In the genomic region with DNA sequence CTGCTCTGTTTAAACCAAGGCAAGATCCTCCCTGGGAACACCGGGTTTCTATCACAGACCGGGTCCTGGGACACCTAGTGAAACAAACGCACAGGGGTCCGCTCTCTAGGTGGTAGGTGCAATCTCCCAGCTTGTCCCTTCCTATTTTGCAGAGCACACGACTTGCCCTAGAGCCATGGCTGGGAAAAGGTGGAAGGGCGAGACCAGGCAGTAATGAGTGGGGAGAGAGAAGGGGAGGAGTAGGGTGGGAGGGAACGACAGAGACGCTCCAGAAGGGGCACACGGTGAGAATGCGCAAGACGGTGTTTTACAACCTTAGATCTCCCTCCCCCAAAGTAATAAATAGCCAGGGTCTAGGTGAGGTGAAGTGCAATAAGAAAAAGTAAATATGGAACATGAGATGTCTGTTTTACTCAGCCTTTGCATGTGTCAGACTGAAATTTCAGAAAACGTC, we compare ENCODE assay signal across 8 cellular contexts. TPM values are rescaled to one million over a fixed set of nuclear protein-coding genes. Genes with fewer than 3 reads are reported as not detected.
DNase-seq lines count a peak whose midpoint lies in the region; ATAC-seq and TF ChIP-seq lines count a peak whose summit lies in the region.

No MANE protein-coding gene starts in this region.

- H3K27me3 ChIP-seq in tibial nerve = no peaks in the 10 kb centered on the region

- H3K36me3 Mint-ChIP-seq in activated CD4-positive, alpha-beta T cell treated with anti-CD3 and anti-CD28 coated beads for 36 hours (ENCODE audit: low read depth) = no peaks in the 10 kb centered on the region
- peaks cover 6% of the 10 kb centered on the region for H3K36me3 Mint-ChIP-seq in brain

- H3K27ac ChIP-seq in tibial nerve = peak overlapping the region; percentile 64 to 86 (median 76)

- DNase-seq in activated CD4-positive, alpha-beta T cell treated with anti-CD3 and anti-CD28 coated beads for 36 hours = no peak
- DNase-seq in activated CD4-positive, alpha-beta T cell treated with anti-CD3 and anti-CD28 coated beads for 48 hours = no peak
- DNase-seq in left kidney (ENCODE audit: low read depth, low spot score) (peak; percentile 51), tibial nerve (ENCODE audit: low spot score in 2 of 2) (no peak), NCI-H510A (lab: John Stamatoyannopoulos, UW) (no peak), occipital lobe (lab: John Stamatoyannopoulos, UW) (no peak)

- TF ChIP-seq CTCF in brain (conservative IDR thresholded peaks at IDR 0.05) = no peak
- no peak for TF ChIP-seq CTCF in tibial nerve (IDR thresholded peaks at IDR 0.05)

- CTCF ChIA-PET in activated CD4-positive, alpha-beta T cell treated with anti-CD3 and anti-CD28 coated beads for 36 hours (lab: Charles Lee) = no interaction called here

- H3K4me3 Mint-ChIP-seq in activated CD4-positive, alpha-beta T cell treated with anti-CD3 and anti-CD28 coated beads for 36 hours = peak overlapping the region; percentile 51
- H3K4me3 Mint-ChIP-seq in brain = peak overlapping the region; percentile 78 to 93 (median 85)

- H3K4me3 ChIP-seq in tibial nerve = peak overlapping the region; percentile 50 to 61 (median 56)

- H3K36me3 ChIP-seq in tibial nerve = no peaks in the 10 kb centered on the region

- POLR2A ChIA-PET in activated CD4-positive, alpha-beta T cell treated with anti-CD3 and anti-CD28 coated beads for 36 hours (lab: Charles Lee) = no interaction called here

- peak; percentile 33 for ATAC-seq in activated CD4-positive, alpha-beta T cell treated with anti-CD3 and anti-CD28 coated beads for 36 hours
- ATAC-seq in HG02970 (IDR thresholded peaks at IDR 0.05; ENCODE audit: low FRiP score, unreplicated experiment) = no peak

- H3K4me1 ChIP-seq in tibial nerve = peaks cover 0 to 13% (median 2%) of the 10 kb centered on the region in 4 donors

- peaks cover 0 to 14% (median 4%) of the 10 kb centered on the region in 4 donors for H3K9me3 ChIP-seq in tibial nerve

- peaks cover 9% of the 10 kb centered on the region for H3K9me3 Mint-ChIP-seq in activated CD4-positive, alpha-beta T cell treated with anti-CD3 and anti-CD28 coated beads for 36 hours (ENCODE audit: low read depth)
- peaks cover 20 to 41% (median 39%) of the 10 kb centered on the region in 5 experiments for H3K9me3 Mint-ChIP-seq in brain

- no peak overlapping the region for H3K27ac Mint-ChIP-seq in activated CD4-positive, alpha-beta T cell treated with anti-CD3 and anti-CD28 coated beads for 36 hours
- H3K27ac Mint-ChIP-seq in brain = peak overlapping the region in 1 of 5 experiments; percentile 28

- 12 to 14% methylated on average over 12 of the region's 12 CpGs for WGBS in tibial nerve, 2 donors

- no peak for TF ChIP-seq POLR2A in tibial nerve (IDR thresholded peaks at IDR 0.05)

- intact Hi-C loops in activated CD4-positive, alpha-beta T cell treated with anti-CD3 and anti-CD28 coated beads for 36 hours (cut with DNase I, micrococcal nuclease) = loop anchor here in 1 of 2 experiments (10.0 kb wide), 2 partner anchors 88 to 218 kb away; no protein-coding TSS in a partner anchor

- TF ChIP-seq EP300 in tibial nerve (IDR thresholded peaks at IDR 0.05) = no peak

- peaks cover 11% of the 10 kb centered on the region for H3K4me1 Mint-ChIP-seq in activated CD4-positive, alpha-beta T cell treated with anti-CD3 and anti-CD28 coated beads for 36 hours
- H3K4me1 Mint-ChIP-seq in brain = peaks cover 13% of the 10 kb centered on the region

- H3K27me3 Mint-ChIP-seq in activated CD4-positive, alpha-beta T cell treated with anti-CD3 and anti-CD28 coated beads for 36 hours = peaks cover 59% of the 10 kb centered on the region
- peaks cover 93% of the 10 kb centered on the region for H3K27me3 Mint-ChIP-seq in brain

RNA-seq across cellular contexts. Expression of gene ARHGAP29, which starts 9.3 kb away (rescaled TPM):
- under 1 TPM; 0.21 to 0.23 TPM for total RNA-seq in activated CD4-positive, alpha-beta T cell treated with anti-CD3 and anti-CD28 coated beads for 36 hours
- 1.3 TPM for polyA plus RNA-seq in brain (ENCODE audit: insufficient read depth, low read depth, low replicate concordance)
- total RNA-seq in tibial nerve = 10 to 100 TPM; 45.9 to 80.4 (median 50.1) TPM
- total RNA-seq in occipital lobe = 15.4 TPM

Comparison
In these comparisons a context has a peak if more than half of its experiments do, and no peak if none do; other contexts are left out.
1. RNA of gene ARHGAP29, which starts 9.3 kb away (total RNA-seq): 45.9 to 80.4 TPM in tibial nerve and 15.4 TPM in occipital lobe (single experiment); 0.21 to 0.23 TPM in activated CD4-positive, alpha-beta T cell treated with anti-CD3 and anti-CD28 coated beads for 36 hours; every median in the first group is over 10 times any median in the second.